ENCODE assay signal across 8 cellular contexts in the genomic region with DNA sequence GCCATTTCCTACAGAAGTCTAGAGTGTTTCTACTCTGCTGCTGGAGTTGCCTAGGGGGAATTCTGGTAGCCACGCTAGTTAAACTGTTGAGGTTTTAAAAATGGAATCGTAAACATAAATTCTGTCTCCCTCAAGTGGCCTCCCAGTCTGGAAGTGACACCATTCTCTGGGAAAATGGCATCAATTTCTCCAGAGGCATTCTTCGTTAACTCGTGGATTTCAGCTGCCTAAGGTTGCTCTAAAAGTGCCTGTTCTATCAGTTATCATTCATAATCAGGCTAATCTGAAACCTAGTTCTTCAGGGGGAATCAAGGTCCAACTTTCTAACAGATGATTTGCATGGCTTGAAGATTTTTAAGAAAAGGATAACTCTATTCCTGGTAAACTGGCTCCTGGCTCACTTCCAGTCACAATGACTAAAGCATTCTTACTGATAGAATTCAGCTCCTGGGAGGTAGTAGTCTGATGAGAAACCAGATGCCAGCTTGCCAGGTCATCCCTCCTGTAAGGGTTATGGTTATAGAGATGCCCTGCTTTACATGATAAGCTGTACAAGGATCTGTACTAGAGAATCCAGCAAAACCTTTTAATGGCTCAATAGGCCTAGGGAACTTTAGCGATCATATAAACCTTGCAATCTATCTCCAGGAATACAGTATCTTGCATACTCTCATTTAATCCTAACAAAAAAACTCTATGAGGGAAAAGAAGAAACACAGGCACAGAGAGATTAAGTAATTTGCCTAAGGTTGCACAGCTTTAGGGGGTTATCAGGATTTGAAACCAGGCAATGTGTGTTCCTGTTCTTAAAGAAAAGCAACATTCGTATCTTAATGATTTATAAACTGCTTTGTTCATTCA. TPM values are rescaled to one million over a fixed set of nuclear protein-coding genes. Genes with fewer than 3 reads are reported as not detected.
A peak's percentile ranks its signal among the peaks of the same experiment; 100 is the strongest.
DNase-seq lines count a peak whose midpoint lies in the region; ATAC-seq and TF ChIP-seq lines count a peak whose summit lies in the region.

No MANE protein-coding gene starts in this region.

- DNase-seq in GM06990 (ENCODE audit: extremely low read depth, insufficient read length) (no peak), SJCRH30 (peak; percentile 45 to 47), epithelial cell of esophagus (ENCODE audit: low read depth) (peak; percentile 93), HuH-7.5 (ENCODE audit: low spot score) (no peak), NCI-H2081 treated with DMSO at 0.1 percent for 48 hours (lab: John Stamatoyannopoulos, UW) (no peak)

- H3K4me1 ChIP-seq in SJCRH30 = peaks cover 5% of the 10 kb centered on the region; the same call in 1 of the 2 replicates

- peaks cover 52% of the 10 kb centered on the region for H3K4me1 Mint-ChIP-seq in nephron

- H3K4me3 Mint-ChIP-seq in nephron = peak overlapping the region; percentile 91 to 99 (median 95)

- H3K9me3 Mint-ChIP-seq in nephron = no peaks in the 10 kb centered on the region

- H3K4me3 ChIP-seq in GM06990 (replicated peaks; ENCODE audit: low read depth, low read length) (peak overlapping the region; percentile 71), SJCRH30 (peak overlapping the region; percentile 94), epithelial cell of esophagus (ENCODE audit: low read length) (peak overlapping the region; percentile 64)

- no peaks in the 10 kb centered on the region for H3K9me3 ChIP-seq in SJCRH30 (replicated peaks)

- H3K36me3 ChIP-seq in GM06990 (ENCODE audit: control insufficient read depth, insufficient read depth, low read length) (no peaks in the 10 kb centered on the region; the same call in 1 of the 2 replicates), SJCRH30 (peaks cover 11% of the 10 kb centered on the region)

- H3K27ac ChIP-seq in 22Rv1 = peak overlapping the region; percentile 91
- peak overlapping the region; percentile 93 for H3K27ac ChIP-seq in SJCRH30

- TF ChIP-seq CTCF in 22Rv1 (IDR thresholded peaks at IDR 0.05) = no peak
- TF ChIP-seq CTCF in GM06990 (IDR thresholded peaks at IDR 0.05; ENCODE audit: insufficient read depth, low read length, poor library complexity, severe bottlenecking) = no peak
- no peak for TF ChIP-seq CTCF in epithelial cell of esophagus (IDR thresholded peaks at IDR 0.05; ENCODE audit: insufficient read depth, low read depth, low read length, missing control alignments)
- TF ChIP-seq CTCF in nephron (IDR thresholded peaks at IDR 0.05; ENCODE audit: unreplicated experiment in 3 of 3) = no peak

- no peak for ATAC-seq in HG02970 (IDR thresholded peaks at IDR 0.05; ENCODE audit: low FRiP score, unreplicated experiment)

- peaks cover 14% of the 10 kb centered on the region for H3K36me3 Mint-ChIP-seq in nephron (ENCODE audit: low read depth)

- H3K27ac Mint-ChIP-seq in nephron = peak overlapping the region; percentile 96 to 99 (median 98)

- H3K27me3 Mint-ChIP-seq in nephron (ENCODE audit: low read depth) = no peaks in the 10 kb centered on the region

- H3K27me3 ChIP-seq in GM06990 (replicated peaks; ENCODE audit: control insufficient read depth, insufficient read depth, low read length) (no peaks in the 10 kb centered on the region), SJCRH30 (no peaks in the 10 kb centered on the region)

RNA-seq across cellular contexts. Expression of gene L3HYPDH, which starts 1.5 kb away (rescaled TPM):
- total RNA-seq in SJCRH30 (2014; rRNA removed; shearing (Covaris generic)) = 10.5 and 13.7 TPM in 2 replicates

RNA-seq across cellular contexts. Expression of gene JKAMP, which starts 1.6 kb away (rescaled TPM):
- 55.7 and 65.0 TPM in 2 replicates for total RNA-seq in SJCRH30 (2014; rRNA removed; shearing (Covaris generic))

RNA-seq across cellular contexts. Expression of gene GPR135, which starts 17.5 kb away (rescaled TPM):
- total RNA-seq in SJCRH30 (2014; rRNA removed; shearing (Covaris generic)) = 1.8 and 2.3 TPM in 2 replicates

Comparison
In these comparisons a context has a peak if more than half of its experiments do, and no peak if none do; other contexts are left out.
1. DNase-seq: peak in SJCRH30 (2 of 2) and epithelial cell of esophagus (single experiment); none in GM06990 (single experiment), HuH-7.5 (single experiment) and NCI-H2081 treated with DMSO at 0.1 percent for 48 hours (single experiment).
2. Peak in every context shown above with its lines, with median percentiles within 50 percentile points of each other: H3K4me3 ChIP-seq.